ENCODE assay signal across 11 cellular contexts in genomic region chr4:2165391-2165790, GRCh38.
"Had no signal": no experiment of that assay in that cellular context is flagged by ENCODE, and none has a peak within 500 bp of the region (broad histone marks: within the 10 kb centered on the region; RNA-seq: fewer than 3 reads in every experiment).

No MANE protein-coding gene starts in this region.

- H3K9me3 ChIP-seq: HAP-1 had no signal

- H3K36me3 ChIP-seq: HAP-1 had no signal

- ATAC-seq: GM23338, HCT116 had no signal

- H3K27ac Mint-ChIP-seq: GM23338, HFFc6 had no signal

- H2AFZ ChIP-seq: GM23248, GM23338 had no signal

- H3K4me2 ChIP-seq: GM23338 had no signal

- H3K4me3 Mint-ChIP-seq: GM23338, H9, HFFc6 had no signal

- H3K9ac ChIP-seq: GM23248 had no signal

- FAIRE-seq: H1, H54 had no signal

- H3K4me3 ChIP-seq: GM23248, GM23338, HAP-1 had no signal

- H3K27ac ChIP-seq: GM23248 had no signal

- H3K4me1 Mint-ChIP-seq: GM23338, H9 had no signal

- H3K9me3 Mint-ChIP-seq: GM23338, HFFc6 had no signal

- H3K4me1 ChIP-seq: HAP-1 had no signal

- DNase-seq: GM23248, GOT3, H7, H9, HCEC 1CT, HFFc6 had no signal
